In the genomic region with DNA sequence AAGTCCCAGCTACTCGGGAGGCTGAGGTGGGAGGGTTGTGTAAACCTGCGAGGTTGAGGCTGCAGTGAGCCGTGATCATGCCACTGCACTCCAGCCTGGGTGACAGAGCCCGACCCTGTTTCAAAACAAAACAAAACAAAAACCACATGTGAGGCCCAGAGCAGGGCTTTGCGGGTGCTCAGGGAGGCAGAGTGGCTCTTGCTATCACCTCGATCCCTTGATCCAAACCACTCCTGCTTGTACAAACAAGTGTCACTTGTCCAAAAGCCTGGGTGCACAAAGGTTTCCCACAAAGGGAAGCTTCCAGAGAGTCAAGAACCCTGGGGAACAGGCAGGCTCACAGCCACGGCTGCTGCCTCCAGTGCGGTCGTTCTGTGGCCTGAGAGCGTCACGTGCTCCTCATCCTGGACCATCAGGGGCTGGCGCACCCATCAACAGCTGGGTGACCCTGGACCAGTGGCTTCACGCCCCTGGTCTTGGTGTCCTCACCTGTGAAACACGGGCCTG, we compare ENCODE assay signal across 8 cellular contexts.
DNase-seq lines count a peak whose midpoint lies in the region; ATAC-seq, FAIRE-seq and TF ChIP-seq lines count a peak whose summit lies in the region.

No MANE protein-coding gene starts in this region.

- peak; percentile 77 for FAIRE-seq in GM12892 (lab: Jason Lieb, UNC)

- no peaks in the 10 kb centered on the region for H3K79me2 ChIP-seq in fibroblast of lung (ENCODE audit: control insufficient read depth, insufficient read depth, low read length)

- H3K4me1 ChIP-seq in fibroblast of lung (ENCODE audit: control insufficient read depth, extremely low read depth, insufficient read depth, low read length), result peaks cover 26% of the 10 kb centered on the region

- no peak overlapping the region for H3K9ac ChIP-seq in fibroblast of lung (ENCODE audit: insufficient read depth, low read length)

- no peak for TF ChIP-seq POLR2A in GM12892 (IDR thresholded peaks at IDR 0.05; ENCODE audit: low read depth, low read length)

- H3K4me3 ChIP-seq in HL-60 (replicated peaks; ENCODE audit: insufficient read depth, low read length) (no peak overlapping the region), fibroblast of lung (replicated peaks in 1 of 4; ENCODE audit: control extremely low read depth in 1 of 4, insufficient read depth in 1 of 4, low read depth in 3 of 4, low read length in 4 of 4) (no peak overlapping the region)

- H2AFZ ChIP-seq in fibroblast of lung (ENCODE audit: low read length), result peak overlapping the region; percentile 40

- no peaks in the 10 kb centered on the region for H4K20me1 ChIP-seq in fibroblast of lung (ENCODE audit: control insufficient read depth, extremely low read depth, insufficient read depth, low read length)

- H3K4me2 ChIP-seq in fibroblast of lung (ENCODE audit: extremely low read depth, insufficient read depth, low read length), result no peak overlapping the region

- no peaks in the 10 kb centered on the region for H3K9me3 ChIP-seq in fibroblast of lung (ENCODE audit: control insufficient read depth, insufficient read depth, low read depth, low read length)

- peak; percentile 6 for ATAC-seq in sciatic nerve
- ATAC-seq in HG03571 (IDR thresholded peaks at IDR 0.05; ENCODE audit: unreplicated experiment), result no peak
- no peak for ATAC-seq in HG02588 (IDR thresholded peaks at IDR 0.05; ENCODE audit: unreplicated experiment)

- TF ChIP-seq CTCF in HL-60 (IDR thresholded peaks at IDR 0.05; ENCODE audit: insufficient read depth, low read length) (no peak), fibroblast of lung (conservative IDR thresholded peaks at IDR 0.05 in 1 of 2, IDR thresholded peaks at IDR 0.05 in 1 of 2; ENCODE audit: low read depth in 1 of 2, low read length in 2 of 2) (no peak)

- no peaks in the 10 kb centered on the region for H3K36me3 ChIP-seq in fibroblast of lung (ENCODE audit: control insufficient read depth, insufficient read depth, low read length)

- peak overlapping the region; percentile 95 for H3K27ac ChIP-seq in HL-60 (replicated peaks)
- H3K27ac ChIP-seq in fibroblast of lung (ENCODE audit: insufficient read depth, low read length), result no peak overlapping the region

- intact Hi-C loops in sciatic nerve (cut with DNase I), result loop anchor here (2.0 kb wide), 1 partner anchor 43 kb away; no protein-coding TSS in a partner anchor

- H3K27me3 ChIP-seq in HL-60 (ENCODE audit: insufficient read depth, poor library complexity, severe bottlenecking) (no peaks in the 10 kb centered on the region), fibroblast of lung (ENCODE audit: control insufficient read depth, insufficient read depth, low read length) (no peaks in the 10 kb centered on the region)

- DNase-seq in GM12892 (ENCODE audit: insufficient read length) (no peak), HL-60 (ENCODE audit: low read depth in 1 of 2, low spot score in 1 of 2) (peak; percentile 71 to 86), fibroblast of lung (ENCODE audit: low read depth in 2 of 2) (no peak), sciatic nerve (ENCODE audit: low spot score) (no peak), GOT3 (lab: John Stamatoyannopoulos, UW) (no peak)
- peak; percentile 43 to 62 for DNase-seq in activated CD4-positive, alpha-beta T cell treated with anti-CD3 and anti-CD28 coated beads, Interleukin-2, amount 50 U/mL, for 48 hours

Comparison
In these comparisons a context has a peak if more than half of its experiments do, and no peak if none do; other contexts are left out.
1. DNase-seq: peak in HL-60 (2 of 2) and activated CD4-positive, alpha-beta T cell treated with anti-CD3 and anti-CD28 coated beads, Interleukin-2, amount 50 U/mL, for 48 hours (2 of 2); none in GM12892 (single experiment), fibroblast of lung (0 of 2), sciatic nerve (single experiment) and GOT3 (single experiment).